ENCODE assay signal across 8 cellular contexts in genomic region chr2:69012310-69013122, GRCh38. TPM values are rescaled to one million over a fixed set of nuclear protein-coding genes. Genes with fewer than 3 reads are reported as not detected.
DNase-seq lines count a peak whose midpoint lies in the region; ATAC-seq and TF ChIP-seq lines count a peak whose summit lies in the region.

No MANE protein-coding gene starts in this region.

- H3K4me3 ChIP-seq in AG10803 (ENCODE audit: low read length): peak overlapping the region; percentile 98

- H3K27ac Mint-ChIP-seq in activated CD8-positive, alpha-beta T cell treated with anti-CD3 and anti-CD28 coated beads for 36 hours: no peak overlapping the region
- peak overlapping the region; percentile 70 for H3K27ac Mint-ChIP-seq in stimulated activated naive CD8-positive, alpha-beta T cell treated with anti-CD3 and anti-CD28 coated beads, Interleukin-15, Interleukin-2, amounts not matched to agents 100 ng/mL and 50 ng/mL, for 24 hours

- CTCF ChIA-PET in activated CD8-positive, alpha-beta T cell treated with anti-CD3 and anti-CD28 coated beads for 36 hours (lab: Charles Lee): interaction anchor here (0.6 to 1.6 kb wide), 5 partner anchors 12 to 294 kb away, joined by 3 to 4 read pairs (median 3); no protein-coding TSS in a partner anchor

- intact Hi-C loops in activated CD8-positive, alpha-beta T cell treated with anti-CD3 and anti-CD28 coated beads for 36 hours (cut with micrococcal nuclease): no loop called here

- peaks cover 12% of the 10 kb centered on the region for H3K4me1 Mint-ChIP-seq in activated CD8-positive, alpha-beta T cell treated with anti-CD3 and anti-CD28 coated beads for 36 hours (ENCODE audit: low read depth)
- peaks cover 20% of the 10 kb centered on the region for H3K4me1 Mint-ChIP-seq in stimulated activated naive CD8-positive, alpha-beta T cell treated with anti-CD3 and anti-CD28 coated beads, Interleukin-15, Interleukin-2, amounts not matched to agents 100 ng/mL and 50 ng/mL, for 24 hours (ENCODE audit: low read depth)

- H3K4me3 Mint-ChIP-seq in activated CD8-positive, alpha-beta T cell treated with anti-CD3 and anti-CD28 coated beads for 36 hours: peak overlapping the region; percentile 68
- peak overlapping the region; percentile 82 for H3K4me3 Mint-ChIP-seq in stimulated activated naive CD8-positive, alpha-beta T cell treated with anti-CD3 and anti-CD28 coated beads, Interleukin-15, Interleukin-2, amounts not matched to agents 100 ng/mL and 50 ng/mL, for 24 hours

- TF ChIP-seq CTCF in AG10803 (conservative IDR thresholded peaks at IDR 0.05; ENCODE audit: low read length): peak; percentile 74
- TF ChIP-seq CTCF in activated CD8-positive, alpha-beta T cell treated with anti-CD3 and anti-CD28 coated beads for 36 hours (IDR thresholded peaks at IDR 0.05): peak; percentile 75

- POLR2A ChIA-PET in activated CD8-positive, alpha-beta T cell treated with anti-CD3 and anti-CD28 coated beads for 36 hours (lab: Charles Lee): no interaction called here

- H3K27me3 Mint-ChIP-seq in activated CD8-positive, alpha-beta T cell treated with anti-CD3 and anti-CD28 coated beads for 36 hours: peaks cover 45% of the 10 kb centered on the region
- H3K27me3 Mint-ChIP-seq in stimulated activated naive CD8-positive, alpha-beta T cell treated with anti-CD3 and anti-CD28 coated beads, Interleukin-15, Interleukin-2, amounts not matched to agents 100 ng/mL and 50 ng/mL, for 24 hours: peaks cover 63% of the 10 kb centered on the region

- no peak for DNase-seq in AG10803 (ENCODE audit: low read depth)
- peak; percentile 83 for DNase-seq in NCI-H2227 treated with DMSO at 0.1 percent for 48 hours (lab: John Stamatoyannopoulos, UW)
- peak; percentile 51 for DNase-seq in activated CD8-positive, alpha-beta T cell treated with anti-CD3 and anti-CD28 coated beads for 36 hours
- DNase-seq in epidermal melanocyte (ENCODE audit: insufficient read length, low spot score): peak; percentile 58
- peak; percentile 60 for DNase-seq in middle frontal gyrus (ENCODE audit: extremely low spot score, low spot score)

- ATAC-seq in GM18868 (IDR thresholded peaks at IDR 0.05; ENCODE audit: unreplicated experiment): peak; percentile 58
- peak; percentile 41 for ATAC-seq in activated CD8-positive, alpha-beta T cell treated with anti-CD3 and anti-CD28 coated beads for 36 hours
- no peak for ATAC-seq in GM18870 (IDR thresholded peaks at IDR 0.05; ENCODE audit: unreplicated experiment)

- H3K36me3 Mint-ChIP-seq in activated CD8-positive, alpha-beta T cell treated with anti-CD3 and anti-CD28 coated beads for 36 hours (ENCODE audit: low read depth): no peaks in the 10 kb centered on the region
- H3K36me3 Mint-ChIP-seq in stimulated activated naive CD8-positive, alpha-beta T cell treated with anti-CD3 and anti-CD28 coated beads, Interleukin-15, Interleukin-2, amounts not matched to agents 100 ng/mL and 50 ng/mL, for 24 hours (ENCODE audit: low read depth): no peaks in the 10 kb centered on the region

- no peaks in the 10 kb centered on the region for H3K9me3 Mint-ChIP-seq in activated CD8-positive, alpha-beta T cell treated with anti-CD3 and anti-CD28 coated beads for 36 hours
- no peaks in the 10 kb centered on the region for H3K9me3 Mint-ChIP-seq in stimulated activated naive CD8-positive, alpha-beta T cell treated with anti-CD3 and anti-CD28 coated beads, Interleukin-15, Interleukin-2, amounts not matched to agents 100 ng/mL and 50 ng/mL, for 24 hours

RNA-seq across cellular contexts. Expression of gene ANTXR1, which starts 0.5 kb away (rescaled TPM):
- under 1 TPM; 0.05 to 0.09 TPM for total RNA-seq in activated CD8-positive, alpha-beta T cell treated with anti-CD3 and anti-CD28 coated beads for 36 hours

RNA-seq across cellular contexts. Expression of gene GKN1, which starts 38.1 kb away (rescaled TPM):
- total RNA-seq in activated CD8-positive, alpha-beta T cell treated with anti-CD3 and anti-CD28 coated beads for 36 hours: not detected

RNA-seq across cellular contexts. Expression of gene GKN2, which starts 59.8 kb away (rescaled TPM):
- not detected for total RNA-seq in activated CD8-positive, alpha-beta T cell treated with anti-CD3 and anti-CD28 coated beads for 36 hours
